Comparison of ENCODE assay signal across 8 cellular contexts in the genomic region with DNA sequence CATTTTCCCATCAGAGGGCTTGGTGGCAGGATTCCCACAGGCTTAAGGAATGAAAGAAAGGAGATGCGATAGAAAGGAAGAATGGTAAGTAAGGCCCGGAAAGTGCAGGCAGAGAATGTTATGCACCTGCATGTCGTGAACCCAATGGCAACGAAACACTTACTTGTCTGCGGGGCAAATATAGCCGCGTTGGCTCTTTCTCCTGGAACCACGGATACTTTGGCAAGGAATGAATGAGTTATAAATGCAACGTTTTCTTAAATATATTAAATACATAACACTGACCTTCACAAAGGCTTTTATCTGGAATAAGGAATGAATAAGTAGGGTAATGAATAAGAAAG.
DNase-seq lines count a peak whose midpoint lies in the region; ATAC-seq, FAIRE-seq and TF ChIP-seq lines count a peak whose summit lies in the region.

No MANE protein-coding gene starts in this region.

- no peaks in the 10 kb centered on the region for H4K20me1 ChIP-seq in BLaER1 treated with 17β-estradiol and CSF1 and Interleukin-3, amounts not matched to agents 10 nM and 100 nM
- H4K20me1 ChIP-seq in Loucy (ENCODE audit: insufficient read depth, low read length, poor library complexity, severe bottlenecking): no peaks in the 10 kb centered on the region

- peak overlapping the region; percentile 88; the same call in 1 of the 2 replicates for H2AFZ ChIP-seq in Loucy (ENCODE audit: low read length)

- peak overlapping the region; percentile 91 for H3K4me3 Mint-ChIP-seq in neural crest cell

- H3K4me3 ChIP-seq in BLaER1 treated with 17β-estradiol and CSF1 and Interleukin-3, amounts not matched to agents 10 nM and 100 nM: peak overlapping the region; percentile 71 to 83 (median 76)
- peak overlapping the region; percentile 75 for H3K4me3 ChIP-seq in Loucy (ENCODE audit: low read length, poor library complexity, severe bottlenecking)
- H3K4me3 ChIP-seq in effector memory CD4-positive, alpha-beta T cell (ENCODE audit: insufficient read depth, low read depth, low read length, poor library complexity, severe bottlenecking): peak overlapping the region; percentile 41

- H3K9me3 ChIP-seq in BLaER1 treated with 17β-estradiol and CSF1 and Interleukin-3, amounts not matched to agents 10 nM and 100 nM (replicated peaks in 1 of 11): peaks cover 0 to 10% (median 4%) of the 10 kb centered on the region in 11 experiments; a peak in 7 of 22 replicates
- no peaks in the 10 kb centered on the region for H3K9me3 ChIP-seq in Loucy (ENCODE audit: insufficient read depth, low read depth, low read length)
- no peaks in the 10 kb centered on the region for H3K9me3 ChIP-seq in effector memory CD4-positive, alpha-beta T cell (ENCODE audit: control insufficient read depth, low read length)

- peaks cover 70% of the 10 kb centered on the region for H3K4me1 Mint-ChIP-seq in neural crest cell

- no peak for DNase-seq in effector memory CD4-positive, alpha-beta T cell
- DNase-seq in neural crest cell (ENCODE audit: low read depth, low spot score) (no peak), HTR-8/SVneo (ENCODE audit: insufficient read length, low spot score) (no peak), hepatic stellate cell (ENCODE audit: low spot score) (no peak)

- peaks cover 8% of the 10 kb centered on the region for H3F3A ChIP-seq in Loucy (ENCODE audit: low read depth)

- no peaks in the 10 kb centered on the region for H3K36me3 Mint-ChIP-seq in neural crest cell (ENCODE audit: low read depth)

- no peaks in the 10 kb centered on the region for H3K27me3 Mint-ChIP-seq in neural crest cell (ENCODE audit: low read depth)

- H3K4me2 ChIP-seq in BLaER1 treated with 17β-estradiol and CSF1 and Interleukin-3, amounts not matched to agents 10 nM and 100 nM: peak overlapping the region; percentile 85 to 100 (median 96); a peak in 21 of 22 replicates
- H3K4me2 ChIP-seq in Loucy (ENCODE audit: low read depth, low read length, poor library complexity, severe bottlenecking): peak overlapping the region; percentile 83

- no peak overlapping the region for H3K27ac ChIP-seq in BLaER1 treated with 17β-estradiol and CSF1 and Interleukin-3, amounts not matched to agents 10 nM and 100 nM
- H3K27ac ChIP-seq in effector memory CD4-positive, alpha-beta T cell (ENCODE audit: insufficient read depth, low read length, poor library complexity, severe bottlenecking): no peak overlapping the region

- no peaks in the 10 kb centered on the region for H3K79me2 ChIP-seq in Loucy (ENCODE audit: insufficient read depth, low read length)

- H3K9ac ChIP-seq in BLaER1 treated with 17β-estradiol and CSF1 and Interleukin-3, amounts not matched to agents 10 nM and 100 nM: peak overlapping the region in 5 of 11 experiments; percentile 55 to 76 (median 73); a peak in 6 of 22 replicates
- peak overlapping the region; percentile 56 for H3K9ac ChIP-seq in Loucy (ENCODE audit: low read depth, low read length, poor library complexity, severe bottlenecking)

- H3K9me2 ChIP-seq in Loucy (replicated peaks; ENCODE audit: low read depth, low read length): no peaks in the 10 kb centered on the region

- ATAC-seq in HG03095 (IDR thresholded peaks at IDR 0.05; ENCODE audit: unreplicated experiment): no peak
- no peak for ATAC-seq in GM18858 (IDR thresholded peaks at IDR 0.05; ENCODE audit: unreplicated experiment)

- H3K27me3 ChIP-seq in BLaER1 treated with 17β-estradiol and CSF1 and Interleukin-3, amounts not matched to agents 10 nM and 100 nM: peaks cover 0 to 11% (median 4%) of the 10 kb centered on the region in 11 experiments; a peak in 5 of 22 replicates
- no peaks in the 10 kb centered on the region for H3K27me3 ChIP-seq in Loucy (ENCODE audit: insufficient read depth, low read length, poor library complexity, severe bottlenecking)
- H3K27me3 ChIP-seq in effector memory CD4-positive, alpha-beta T cell (replicated peaks; ENCODE audit: control insufficient read depth, insufficient read depth, low read length, poor library complexity, severe bottlenecking): no peaks in the 10 kb centered on the region

- H3K9me3 Mint-ChIP-seq in neural crest cell: no peaks in the 10 kb centered on the region

- FAIRE-seq in HTR-8/SVneo (lab: Jason Lieb, UNC): no peak

- peaks cover 25 to 51% (median 39%) of the 10 kb centered on the region in 10 experiments for H3K4me1 ChIP-seq in BLaER1 treated with 17β-estradiol and CSF1 and Interleukin-3, amounts not matched to agents 10 nM and 100 nM
- peaks cover 33% of the 10 kb centered on the region for H3K4me1 ChIP-seq in Loucy (ENCODE audit: insufficient read depth, low read length, poor library complexity, severe bottlenecking)
- peaks cover 22% of the 10 kb centered on the region for H3K4me1 ChIP-seq in effector memory CD4-positive, alpha-beta T cell (ENCODE audit: control insufficient read depth, insufficient read depth, low read length, poor library complexity, severe bottlenecking)

- H3K36me3 ChIP-seq in BLaER1 treated with 17β-estradiol and CSF1 and Interleukin-3, amounts not matched to agents 10 nM and 100 nM: no peaks in the 10 kb centered on the region
- H3K36me3 ChIP-seq in Loucy (ENCODE audit: insufficient read depth, low read length): no peaks in the 10 kb centered on the region
- no peaks in the 10 kb centered on the region for H3K36me3 ChIP-seq in effector memory CD4-positive, alpha-beta T cell (ENCODE audit: control insufficient read depth, insufficient read depth, low read length)

- H3K27ac Mint-ChIP-seq in neural crest cell (ENCODE audit: unreplicated experiment): peak overlapping the region; percentile 55

- TF ChIP-seq CTCF in Loucy (conservative IDR thresholded peaks at IDR 0.05; ENCODE audit: low read length) (no peak), neural crest cell (conservative IDR thresholded peaks at IDR 0.05) (peak; percentile 40)
